In the genomic region with DNA sequence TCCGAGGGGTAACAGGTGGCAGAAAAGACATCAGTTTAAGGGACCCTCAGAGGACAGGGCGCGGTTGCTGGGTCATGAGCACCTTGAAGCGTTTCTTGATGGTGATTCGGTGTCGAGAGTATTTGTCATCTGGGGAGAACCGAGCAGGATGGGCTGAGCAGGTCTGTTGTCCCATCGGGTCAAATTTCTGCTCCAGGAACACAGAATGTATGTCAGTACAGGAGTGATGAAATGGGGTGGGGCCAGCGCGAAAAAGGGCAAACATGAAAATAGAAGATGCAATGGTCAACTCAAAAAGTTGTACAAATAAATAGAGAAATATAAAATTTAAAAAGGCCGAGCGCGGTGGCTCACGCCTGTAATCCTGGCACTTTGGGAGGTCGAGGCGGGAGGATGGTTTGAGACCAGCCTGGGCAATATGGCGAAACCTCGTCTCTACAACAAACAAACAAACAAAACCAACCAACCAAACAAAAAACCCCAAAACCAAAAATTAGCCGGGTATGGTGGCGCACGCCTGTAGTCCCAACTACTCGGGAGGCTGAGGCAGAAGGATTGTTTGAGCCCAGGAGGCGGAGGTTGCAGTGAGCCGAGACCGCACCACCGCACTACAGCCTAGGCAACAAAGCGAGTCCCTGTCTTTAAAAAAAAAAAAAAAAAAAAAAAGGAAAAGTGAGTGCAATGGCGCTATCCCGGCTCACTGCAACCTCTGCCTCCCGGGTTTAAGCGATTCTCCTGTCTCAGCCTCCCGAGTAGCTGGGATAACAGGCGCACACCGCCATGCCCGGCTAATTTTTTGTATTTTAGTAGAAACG, we compare ENCODE assay signal across 8 cellular contexts.
DNase-seq lines count a peak whose midpoint lies in the region; ATAC-seq and TF ChIP-seq lines count a peak whose summit lies in the region.

No MANE protein-coding gene starts in this region.

- H3K9ac ChIP-seq in iPS-20b (ENCODE audit: low read depth, low read length) (peak overlapping the region; percentile 95), subcutaneous abdominal adipose tissue (ENCODE audit: low read length in 5 of 5) (peak overlapping the region in 4 of 5 donors; percentile 77 to 99 (median 88))

- H3K27me3 ChIP-seq in iPS-20b (ENCODE audit: insufficient read depth, low read length): no peaks in the 10 kb centered on the region
- no peaks in the 10 kb centered on the region for H3K27me3 ChIP-seq in subcutaneous abdominal adipose tissue (ENCODE audit: control insufficient read depth in 5 of 5, insufficient read depth in 4 of 5, low read length in 5 of 5)

- peaks cover 7% of the 10 kb centered on the region; the same call in 1 of the 2 replicates for H3K4me1 ChIP-seq in iPS-20b (ENCODE audit: insufficient read depth, low read length)
- peaks cover 2 to 29% (median 25%) of the 10 kb centered on the region in 5 donors for H3K4me1 ChIP-seq in subcutaneous abdominal adipose tissue (ENCODE audit: control insufficient read depth in 5 of 5, insufficient read depth in 5 of 5, low read length in 5 of 5)

- no peak overlapping the region for H3K4me3 Mint-ChIP-seq in T-helper 1 cell treated with Interleukin-12 subunit alpha and Interleukin-12 subunit beta and Interleukin-4 antibody, amounts not matched to agents 30 μg/mL and 1 μg/mL, for 36 hours

- H3K9me3 ChIP-seq in iPS-20b (ENCODE audit: insufficient read depth, low read depth, low read length): no peaks in the 10 kb centered on the region
- H3K9me3 ChIP-seq in subcutaneous abdominal adipose tissue (ENCODE audit: control insufficient read depth in 5 of 5, low read length in 5 of 5): no peaks in the 10 kb centered on the region

- H3K27ac ChIP-seq in VCaP: peak overlapping the region; percentile 89
- peak overlapping the region; percentile 67 for H3K27ac ChIP-seq in iPS-20b (ENCODE audit: low read length)
- H3K27ac ChIP-seq in subcutaneous abdominal adipose tissue (ENCODE audit: low read depth, low read length): peak overlapping the region; percentile 94

- DNase-seq in T-helper 1 cell (no peak), NCI-H446 (lab: John Stamatoyannopoulos, UW) (no peak), NCI-H2081 treated with DMSO at 0.1 percent for 48 hours (lab: John Stamatoyannopoulos, UW) (no peak)

- peaks cover 32% of the 10 kb centered on the region for H3K36me3 ChIP-seq in iPS-20b (ENCODE audit: insufficient read depth, low read depth, low read length)
- H3K36me3 ChIP-seq in subcutaneous abdominal adipose tissue (ENCODE audit: control insufficient read depth in 5 of 5, insufficient read depth in 5 of 5, low read length in 5 of 5): peaks cover 0 to 4% (median 0%) of the 10 kb centered on the region in 5 donors

- H3K27ac Mint-ChIP-seq in T-helper 1 cell treated with Interleukin-12 subunit alpha and Interleukin-12 subunit beta and Interleukin-4 antibody, amounts not matched to agents 30 μg/mL and 1 μg/mL, for 36 hours: peak overlapping the region; percentile 83

- peaks cover 27% of the 10 kb centered on the region for H3K36me3 Mint-ChIP-seq in T-helper 1 cell treated with Interleukin-12 subunit alpha and Interleukin-12 subunit beta and Interleukin-4 antibody, amounts not matched to agents 30 μg/mL and 1 μg/mL, for 36 hours (ENCODE audit: low read depth)

- TF ChIP-seq CTCF in VCaP (conservative IDR thresholded peaks at IDR 0.05): no peak

- H3K9me3 Mint-ChIP-seq in T-helper 1 cell treated with Interleukin-12 subunit alpha and Interleukin-12 subunit beta and Interleukin-4 antibody, amounts not matched to agents 30 μg/mL and 1 μg/mL, for 36 hours: no peaks in the 10 kb centered on the region

- H3K4me1 Mint-ChIP-seq in T-helper 1 cell treated with Interleukin-12 subunit alpha and Interleukin-12 subunit beta and Interleukin-4 antibody, amounts not matched to agents 30 μg/mL and 1 μg/mL, for 36 hours (ENCODE audit: low read depth): peaks cover 20% of the 10 kb centered on the region

- H3K4me3 ChIP-seq in iPS-20b (ENCODE audit: low read length): peak overlapping the region; percentile 99
- peak overlapping the region; percentile 86 to 100 (median 99) for H3K4me3 ChIP-seq in subcutaneous abdominal adipose tissue (ENCODE audit: low read depth in 1 of 5, low read length in 5 of 5)

- ATAC-seq in GM21526 (IDR thresholded peaks at IDR 0.05; ENCODE audit: low FRiP score, unreplicated experiment): no peak

- H3K27me3 Mint-ChIP-seq in T-helper 1 cell treated with Interleukin-12 subunit alpha and Interleukin-12 subunit beta and Interleukin-4 antibody, amounts not matched to agents 30 μg/mL and 1 μg/mL, for 36 hours (ENCODE audit: low read depth): no peaks in the 10 kb centered on the region
